1 cellular context compared by ENCODE assay signal in the genomic region with DNA sequence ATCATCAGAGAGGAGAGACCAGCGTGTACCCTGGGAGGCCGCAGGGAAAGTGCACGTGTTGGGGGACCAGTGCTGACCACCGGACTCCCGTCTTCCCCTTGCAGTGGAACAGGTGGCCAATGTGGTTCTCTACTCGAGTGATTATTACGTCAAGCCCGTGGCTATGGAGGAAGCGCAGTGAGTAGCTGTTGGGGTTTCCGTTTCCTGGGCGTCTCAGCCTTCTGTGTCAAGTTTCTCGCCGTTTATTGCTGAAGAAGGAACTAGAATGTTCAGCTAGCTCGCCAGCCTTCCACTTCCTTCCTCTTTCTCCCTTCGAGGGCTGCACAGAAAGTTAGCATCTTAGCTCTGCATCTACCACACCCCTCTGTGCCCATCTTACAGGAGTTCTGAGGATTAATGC.
A peak's percentile ranks its signal among the peaks of the same experiment; 100 is the strongest.
TF ChIP-seq lines count a peak whose summit lies in the region.

No MANE protein-coding gene starts in this region.

TF ChIP-seq in GM12878, 131 proteins besides CTCF, POLR2A, EP300 and RAD21 (continued from another document and continues in another):
- TF ChIP-seq IKZF1 (conservative IDR thresholded peaks at IDR 0.05) (peak; percentile 71), TCF12 (IDR thresholded peaks at IDR 0.05; ENCODE audit: low read depth, low read length) (peak; percentile 81), NR2C1 (IDR thresholded peaks at IDR 0.05) (no peak), SP1 (IDR thresholded peaks at IDR 0.05; ENCODE audit: low read depth, low read length) (no peak), MXI1 (IDR thresholded peaks at IDR 0.05; ENCODE audit: low read depth, low read length) (0 out of 2 replicates have a peak, but pooled peaks have one; percentile 37), BRCA1 (IDR thresholded peaks at IDR 0.05; ENCODE audit: low read depth, low read length) (no peak), ATF7 (IDR thresholded peaks at IDR 0.05; ENCODE audit: low read depth) (peak; percentile 61), E2F4 (IDR thresholded peaks at IDR 0.05; ENCODE audit: low read depth, low read length) (no peak), BHLHE40 (IDR thresholded peaks at IDR 0.05; ENCODE audit: borderline replicate concordance in 1 of 2, low read depth in 2 of 2, low read length in 1 of 2) (peak; percentile 89 to 92), ZBED1 (IDR thresholded peaks at IDR 0.05; ENCODE audit: borderline replicate concordance) (no peak), ZBTB11 (CRISPR knock-in tag; IDR thresholded peaks at IDR 0.05) (no peak), EED (IDR thresholded peaks at IDR 0.05; ENCODE audit: low read depth) (peak; percentile 61), TCF3 (IDR thresholded peaks at IDR 0.05; ENCODE audit: borderline replicate concordance, insufficient read depth, low read depth, low read length) (peak; percentile 94), BCLAF1 (IDR thresholded peaks at IDR 0.05) (no peak), CBX5 (IDR thresholded peaks at IDR 0.05; ENCODE audit: low read depth) (no peak), TCF7 (IDR thresholded peaks at IDR 0.05; ENCODE audit: borderline replicate concordance) (no peak), GATAD2B (conservative IDR thresholded peaks at IDR 0.05; ENCODE audit: low read depth) (0 out of 2 replicates have a peak, but pooled peaks have one; percentile 52), NR2C2 (IDR thresholded peaks at IDR 0.05; ENCODE audit: borderline replicate concordance, control insufficient read depth, insufficient read length, low read depth) (no peak), MTA2 (IDR thresholded peaks at IDR 0.05; ENCODE audit: low read depth) (peak; percentile 52; the same call in 1 of the 2 replicates), FOXK2 (IDR thresholded peaks at IDR 0.05) (no peak), LARP7 (IDR thresholded peaks at IDR 0.05) (peak; percentile 20; the same call in 1 of the 2 replicates), ZNF687 (IDR thresholded peaks at IDR 0.05) (peak; percentile 87), ZNF592 (IDR thresholded peaks at IDR 0.05) (no peak), CREM (IDR thresholded peaks at IDR 0.05; ENCODE audit: low read depth) (peak; percentile 79), IRF4 (IDR thresholded peaks at IDR 0.05; ENCODE audit: low read depth, low read length) (peak; percentile 49; the same call in 1 of the 2 replicates), BACH1 (IDR thresholded peaks at IDR 0.05; ENCODE audit: borderline replicate concordance) (no peak), POU2F2 (IDR thresholded peaks at IDR 0.05; ENCODE audit: borderline replicate concordance, low read depth, low read length) (no peak), MEF2B (IDR thresholded peaks at IDR 0.05; ENCODE audit: partially characterized antibody, poor library complexity, severe bottlenecking) (peak; percentile 16), CREB1 (IDR thresholded peaks at IDR 0.05; ENCODE audit: low read depth) (peak; percentile 90), HDAC2 (IDR thresholded peaks at IDR 0.05) (no peak), CBFB (IDR thresholded peaks at IDR 0.05; ENCODE audit: low read depth) (peak; percentile 40; the same call in 1 of the 2 replicates), SMAD1 (IDR thresholded peaks at IDR 0.05; ENCODE audit: low read depth, partially characterized antibody) (no peak), PAX5 (IDR thresholded peaks at IDR 0.05; ENCODE audit: borderline replicate concordance, low read depth, low read length) (peak; percentile 79; the same call in 1 of the 2 replicates), SKIL (IDR thresholded peaks at IDR 0.05; ENCODE audit: low read depth, poor library complexity, severe bottlenecking) (no peak), RAD51 (IDR thresholded peaks at IDR 0.05) (no peak), TBL1XR1 (IDR thresholded peaks at IDR 0.05; ENCODE audit: low read depth, low read length) (peak; percentile 59; the same call in 1 of the 2 replicates), SPI1 (IDR thresholded peaks at IDR 0.05; ENCODE audit: borderline replicate concordance, insufficient read depth, low read depth, low read length) (peak; percentile 84)
- TF ChIP-seq, protein P1, sequence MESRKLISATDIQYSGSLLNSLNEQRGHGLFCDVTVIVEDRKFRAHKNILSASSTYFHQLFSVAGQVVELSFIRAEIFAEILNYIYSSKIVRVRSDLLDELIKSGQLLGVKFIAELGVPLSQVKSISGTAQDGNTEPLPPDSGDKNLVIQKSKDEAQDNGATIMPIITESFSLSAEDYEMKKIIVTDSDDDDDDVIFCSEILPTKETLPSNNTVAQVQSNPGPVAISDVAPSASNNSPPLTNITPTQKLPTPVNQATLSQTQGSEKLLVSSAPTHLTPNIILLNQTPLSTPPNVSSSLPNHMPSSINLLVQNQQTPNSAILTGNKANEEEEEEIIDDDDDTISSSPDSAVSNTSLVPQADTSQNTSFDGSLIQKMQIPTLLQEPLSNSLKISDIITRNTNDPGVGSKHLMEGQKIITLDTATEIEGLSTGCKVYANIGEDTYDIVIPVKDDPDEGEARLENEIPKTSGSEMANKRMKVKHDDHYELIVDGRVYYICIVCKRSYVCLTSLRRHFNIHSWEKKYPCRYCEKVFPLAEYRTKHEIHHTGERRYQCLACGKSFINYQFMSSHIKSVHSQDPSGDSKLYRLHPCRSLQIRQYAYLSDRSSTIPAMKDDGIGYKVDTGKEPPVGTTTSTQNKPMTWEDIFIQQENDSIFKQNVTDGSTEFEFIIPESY (IDR thresholded peaks at IDR 0.05) = no peak
- TF ChIP-seq, protein P2, sequence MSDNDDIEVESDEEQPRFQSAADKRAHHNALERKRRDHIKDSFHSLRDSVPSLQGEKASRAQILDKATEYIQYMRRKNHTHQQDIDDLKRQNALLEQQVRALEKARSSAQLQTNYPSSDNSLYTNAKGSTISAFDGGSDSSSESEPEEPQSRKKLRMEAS (IDR thresholded peaks at IDR 0.05; ENCODE audit: low read depth, low read length) = peak; percentile 34; the same call in 1 of the 2 replicates
